Comparison of ENCODE assay signal across 8 cellular contexts in the genomic region with DNA sequence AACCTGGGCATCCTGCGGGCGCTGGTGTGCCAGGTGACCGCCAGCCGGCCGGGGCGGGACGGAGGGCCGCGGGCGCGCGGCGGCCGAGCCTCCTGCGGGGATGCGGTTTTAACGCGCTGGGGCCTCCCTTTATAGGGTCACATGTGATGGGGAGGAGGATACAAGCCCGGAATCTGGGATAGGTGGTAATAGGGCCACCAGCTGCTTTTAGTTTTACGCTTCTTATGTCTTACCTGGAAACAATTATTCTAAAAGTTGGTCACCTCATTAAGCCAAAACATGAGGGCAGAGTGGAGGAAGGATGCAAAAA. TPM values are rescaled to one million over a fixed set of nuclear protein-coding genes. Genes with fewer than 3 reads are reported as not detected.
DNase-seq lines count a peak whose midpoint lies in the region; ATAC-seq and TF ChIP-seq lines count a peak whose summit lies in the region.

No MANE protein-coding gene starts in this region.

- no peaks in the 10 kb centered on the region for H3K9me3 ChIP-seq in heart left ventricle

- H3K4me3 Mint-ChIP-seq in activated T-helper 1 cell treated with anti-CD3 and anti-CD28 coated beads, Interleukin-12 subunit alpha, Interleukin-12 subunit beta, Interleukin-2, Interleukin-4 antibody, amounts not matched to agents 30 ng/mL and 10 ng/mL and 1 ng/mL, durations not matched to agents 14 hours and 24 hours and 36 hours: peak overlapping the region; percentile 82

- no peak for ATAC-seq in heart left ventricle
- ATAC-seq in left ventricle myocardium superior: no peak

- DNase-seq in heart left ventricle (no peak), left ventricle myocardium superior (no peak), smooth muscle cell of the brain vasculature (ENCODE audit: low read depth, low spot score) (peak; percentile 13), GM10266 (ENCODE audit: extremely low spot score) (no peak), activated gamma-delta T cell (lab: John Stamatoyannopoulos, UW) (no peak)
- no peak for DNase-seq in activated T-helper 1 cell treated with anti-CD3 and anti-CD28 coated beads, Interleukin-12 subunit alpha, Interleukin-12 subunit beta, Interleukin-2, Interleukin-4 antibody, amounts not matched to agents 30 ng/mL and 10 ng/mL and 1 ng/mL, durations not matched to agents 14 hours and 24 hours and 36 hours (ENCODE audit: low spot score)
- DNase-seq in activated CD4-positive, CD25-positive, alpha-beta regulatory T cell treated with anti-CD3 and anti-CD28 coated beads, Interleukin-2, amount 50 U/mL, for 72 hours: no peak

- peaks cover 0 to 39% (median 32%) of the 10 kb centered on the region in 9 donors for H3K36me3 ChIP-seq in heart left ventricle

- peaks cover 3 to 18% (median 10%) of the 10 kb centered on the region in 12 donors for H3K4me1 ChIP-seq in heart left ventricle

- peaks cover 29% of the 10 kb centered on the region for H3K36me3 Mint-ChIP-seq in activated T-helper 1 cell treated with anti-CD3 and anti-CD28 coated beads, Interleukin-12 subunit alpha, Interleukin-12 subunit beta, Interleukin-2, Interleukin-4 antibody, amounts not matched to agents 30 ng/mL and 10 ng/mL and 1 ng/mL, durations not matched to agents 14 hours and 24 hours and 36 hours (ENCODE audit: low read depth)

- WGBS in heart left ventricle, 4 donors: 0% methylated on average over 4 to 20 of the region's 20 CpGs

- H3K9me3 Mint-ChIP-seq in activated T-helper 1 cell treated with anti-CD3 and anti-CD28 coated beads, Interleukin-12 subunit alpha, Interleukin-12 subunit beta, Interleukin-2, Interleukin-4 antibody, amounts not matched to agents 30 ng/mL and 10 ng/mL and 1 ng/mL, durations not matched to agents 14 hours and 24 hours and 36 hours: peaks cover 7% of the 10 kb centered on the region

- no peaks in the 10 kb centered on the region for H3K27me3 Mint-ChIP-seq in activated T-helper 1 cell treated with anti-CD3 and anti-CD28 coated beads, Interleukin-12 subunit alpha, Interleukin-12 subunit beta, Interleukin-2, Interleukin-4 antibody, amounts not matched to agents 30 ng/mL and 10 ng/mL and 1 ng/mL, durations not matched to agents 14 hours and 24 hours and 36 hours (ENCODE audit: insufficient read depth)

- H3K4me3 ChIP-seq in heart left ventricle (peak overlapping the region; percentile 61 to 95 (median 84)), iPS-11a (ENCODE audit: low read depth, low read length) (peak overlapping the region; percentile 79)

- TF ChIP-seq POLR2A in heart left ventricle (IDR thresholded peaks at IDR 0.05): no peak

- peaks cover 28% of the 10 kb centered on the region for H3K4me1 Mint-ChIP-seq in activated T-helper 1 cell treated with anti-CD3 and anti-CD28 coated beads, Interleukin-12 subunit alpha, Interleukin-12 subunit beta, Interleukin-2, Interleukin-4 antibody, amounts not matched to agents 30 ng/mL and 10 ng/mL and 1 ng/mL, durations not matched to agents 14 hours and 24 hours and 36 hours (ENCODE audit: low read depth)

- TF ChIP-seq CTCF in heart left ventricle (IDR thresholded peaks at IDR 0.05): no peak
- no peak for TF ChIP-seq CTCF in GM10266 (IDR thresholded peaks at IDR 0.05; ENCODE audit: control insufficient read depth, insufficient read depth, low read depth, missing control alignments)

- intact Hi-C loops in heart left ventricle (cut with DNase I): loop anchor here in 9 of 10 donors (2.0 to 10.0 kb wide), 8 partner anchors 88 to 506 kb away; a partner anchor contains a TSS
- intact Hi-C loops in left ventricle myocardium superior (cut with micrococcal nuclease): loop anchor here (10.0 kb wide), 1 partner anchor 90 kb away; a partner anchor contains a TSS
- intact Hi-C loops in activated T-helper 1 cell treated with anti-CD3 and anti-CD28 coated beads, Interleukin-12 subunit alpha, Interleukin-12 subunit beta, Interleukin-2, Interleukin-4 antibody, amounts not matched to agents 30 ng/mL and 10 ng/mL and 1 ng/mL, durations not matched to agents 14 hours and 24 hours and 36 hours (cut with micrococcal nuclease): loop anchor here (1.0 to 5.0 kb wide), 12 partner anchors 13 to 1121 kb away; a partner anchor contains a TSS

- H3K27ac ChIP-seq in heart left ventricle: peak overlapping the region; percentile 82 to 100 (median 98)

- peak overlapping the region; percentile 85 for H3K27ac Mint-ChIP-seq in activated T-helper 1 cell treated with anti-CD3 and anti-CD28 coated beads, Interleukin-12 subunit alpha, Interleukin-12 subunit beta, Interleukin-2, Interleukin-4 antibody, amounts not matched to agents 30 ng/mL and 10 ng/mL and 1 ng/mL, durations not matched to agents 14 hours and 24 hours and 36 hours

- H3K27me3 ChIP-seq in heart left ventricle: no peaks in the 10 kb centered on the region

RNA-seq across cellular contexts. Expression of a gene that starts 0.6 kb away (rescaled TPM):
- total RNA-seq in heart left ventricle (10 to 100 TPM in 1 of 9 donors, 1 to 10 TPM in 8; 5.9 to 16.7 (median 8.4) TPM), left ventricle myocardium superior (5.8 TPM)
- 1 to 10 TPM; 2.2 to 3.8 TPM for polyA plus RNA-seq in heart left ventricle
- 23.9 and 24.9 TPM in 2 replicates for total RNA-seq in activated T-helper 1 cell treated with anti-CD3 and anti-CD28 coated beads, Interleukin-12 subunit alpha, Interleukin-12 subunit beta, Interleukin-2, Interleukin-4 antibody, amounts not matched to agents 30 ng/mL and 10 ng/mL and 1 ng/mL, durations not matched to agents 14 hours and 24 hours and 36 hours

RNA-seq across cellular contexts. Expression of a gene that starts 0.8 kb away (rescaled TPM):
- total RNA-seq in heart left ventricle (10 to 100 TPM in 5 of 9 donors, 1 to 10 TPM in 4; 7.4 to 18.5 (median 11.2) TPM), left ventricle myocardium superior (8.2 TPM)
- polyA plus RNA-seq in heart left ventricle: 1 to 10 TPM; 4.2 to 5.1 TPM
- 31.8 and 36.4 TPM in 2 replicates for total RNA-seq in activated T-helper 1 cell treated with anti-CD3 and anti-CD28 coated beads, Interleukin-12 subunit alpha, Interleukin-12 subunit beta, Interleukin-2, Interleukin-4 antibody, amounts not matched to agents 30 ng/mL and 10 ng/mL and 1 ng/mL, durations not matched to agents 14 hours and 24 hours and 36 hours
